1 cellular context compared by ENCODE assay signal in genomic region chr1:233884461-233885151, GRCh38.
TF ChIP-seq lines count a peak whose summit lies in the region.

No MANE protein-coding gene starts in this region.

TF ChIP-seq in HEK293, 187 proteins besides CTCF, POLR2A, EP300 and RAD21 (continued from another document):
- TF ChIP-seq ZFP69B (tag by site-specific recombination; IDR thresholded peaks at IDR 0.05) (no peak), ZNF792 (tag by site-specific recombination; IDR thresholded peaks at IDR 0.05) (no peak), PATZ1 (tag by site-specific recombination; IDR thresholded peaks at IDR 0.05) (no peak), ZNF18 (tag by site-specific recombination; IDR thresholded peaks at IDR 0.05) (no peak), ZNF660 (tag by site-specific recombination; IDR thresholded peaks at IDR 0.05) (no peak), ZNF521 (tag by site-specific recombination; IDR thresholded peaks at IDR 0.05) (no peak), ZNF623 (tag by site-specific recombination; IDR thresholded peaks at IDR 0.05) (no peak), ZNF629 (tag by site-specific recombination; IDR thresholded peaks at IDR 0.05) (peak; percentile 63), REPIN1 (tag by site-specific recombination; IDR thresholded peaks at IDR 0.05; ENCODE audit: low read depth) (no peak), ZEB2 (tag by site-specific recombination; IDR thresholded peaks at IDR 0.05) (no peak), ZNF274 (IDR thresholded peaks at IDR 0.05; ENCODE audit: low read length) (no peak), ZNF274 (tag by site-specific recombination; IDR thresholded peaks at IDR 0.05; ENCODE audit: borderline replicate concordance) (no peak), GLI4 (tag by site-specific recombination; IDR thresholded peaks at IDR 0.05) (no peak), ZNF211 (tag by site-specific recombination; IDR thresholded peaks at IDR 0.05; ENCODE audit: low read depth) (no peak), YY2 (tag by site-specific recombination; IDR thresholded peaks at IDR 0.05) (no peak), ZBTB10 (tag by site-specific recombination; IDR thresholded peaks at IDR 0.05) (no peak), ZNF214 (tag by site-specific recombination; IDR thresholded peaks at IDR 0.05; ENCODE audit: borderline replicate concordance) (no peak), ZSCAN30 (tag by site-specific recombination; IDR thresholded peaks at IDR 0.05) (no peak), BCL11B (tag by site-specific recombination; IDR thresholded peaks at IDR 0.05; ENCODE audit: low read depth) (no peak), ZNF785 (tag by site-specific recombination; IDR thresholded peaks at IDR 0.05) (no peak), ZNF366 (tag by site-specific recombination; conservative IDR thresholded peaks at IDR 0.05) (peak; percentile 39; the same call in 1 of the 2 replicates)
- TF ChIP-seq, protein P1, sequence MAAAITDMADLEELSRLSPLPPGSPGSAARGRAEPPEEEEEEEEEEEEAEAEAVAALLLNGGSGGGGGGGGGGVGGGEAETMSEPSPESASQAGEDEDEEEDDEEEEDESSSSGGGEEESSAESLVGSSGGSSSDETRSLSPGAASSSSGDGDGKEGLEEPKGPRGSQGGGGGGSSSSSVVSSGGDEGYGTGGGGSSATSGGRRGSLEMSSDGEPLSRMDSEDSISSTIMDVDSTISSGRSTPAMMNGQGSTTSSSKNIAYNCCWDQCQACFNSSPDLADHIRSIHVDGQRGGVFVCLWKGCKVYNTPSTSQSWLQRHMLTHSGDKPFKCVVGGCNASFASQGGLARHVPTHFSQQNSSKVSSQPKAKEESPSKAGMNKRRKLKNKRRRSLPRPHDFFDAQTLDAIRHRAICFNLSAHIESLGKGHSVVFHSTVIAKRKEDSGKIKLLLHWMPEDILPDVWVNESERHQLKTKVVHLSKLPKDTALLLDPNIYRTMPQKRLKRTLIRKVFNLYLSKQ (tag by site-specific recombination; IDR thresholded peaks at IDR 0.05; ENCODE audit: borderline replicate concordance): no peak
- TF ChIP-seq, protein P2, sequence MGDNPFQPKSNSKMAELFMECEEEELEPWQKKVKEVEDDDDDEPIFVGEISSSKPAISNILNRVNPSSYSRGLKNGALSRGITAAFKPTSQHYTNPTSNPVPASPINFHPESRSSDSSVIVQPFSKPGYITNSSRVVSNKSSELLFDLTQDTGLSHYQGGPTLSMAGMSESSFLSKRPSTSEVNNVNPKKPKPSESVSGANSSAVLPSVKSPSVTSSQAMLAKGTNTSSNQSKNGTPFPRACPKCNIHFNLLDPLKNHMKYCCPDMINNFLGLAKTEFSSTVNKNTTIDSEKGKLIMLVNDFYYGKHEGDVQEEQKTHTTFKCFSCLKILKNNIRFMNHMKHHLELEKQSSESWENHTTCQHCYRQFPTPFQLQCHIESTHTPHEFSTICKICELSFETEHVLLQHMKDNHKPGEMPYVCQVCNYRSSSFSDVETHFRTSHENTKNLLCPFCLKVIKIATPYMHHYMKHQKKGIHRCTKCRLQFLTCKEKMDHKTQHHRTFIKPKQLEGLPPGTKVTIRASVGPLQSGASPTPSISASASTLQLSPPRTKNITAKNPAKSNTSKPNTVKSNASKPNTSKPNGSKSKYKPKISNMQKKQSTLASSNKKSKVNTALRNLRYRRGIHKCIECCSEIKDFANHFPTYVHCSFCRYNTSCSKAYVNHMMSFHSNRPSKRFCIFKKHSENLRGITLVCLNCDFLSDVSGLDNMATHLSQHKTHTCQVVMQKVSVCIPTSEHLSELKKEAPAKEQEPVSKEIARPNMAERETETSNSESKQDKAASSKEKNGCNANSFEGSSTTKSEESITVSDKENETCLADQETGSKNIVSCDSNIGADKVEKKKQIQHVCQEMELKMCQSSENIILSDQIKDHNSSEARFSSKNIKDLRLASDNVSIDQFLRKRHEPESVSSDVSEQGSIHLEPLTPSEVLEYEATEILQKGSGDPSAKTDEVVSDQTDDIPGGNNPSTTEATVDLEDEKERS (tag by site-specific recombination; IDR thresholded peaks at IDR 0.05): 0 out of 2 replicates have a peak, but pooled peaks have one; percentile 36
- TF ChIP-seq, protein P3, sequence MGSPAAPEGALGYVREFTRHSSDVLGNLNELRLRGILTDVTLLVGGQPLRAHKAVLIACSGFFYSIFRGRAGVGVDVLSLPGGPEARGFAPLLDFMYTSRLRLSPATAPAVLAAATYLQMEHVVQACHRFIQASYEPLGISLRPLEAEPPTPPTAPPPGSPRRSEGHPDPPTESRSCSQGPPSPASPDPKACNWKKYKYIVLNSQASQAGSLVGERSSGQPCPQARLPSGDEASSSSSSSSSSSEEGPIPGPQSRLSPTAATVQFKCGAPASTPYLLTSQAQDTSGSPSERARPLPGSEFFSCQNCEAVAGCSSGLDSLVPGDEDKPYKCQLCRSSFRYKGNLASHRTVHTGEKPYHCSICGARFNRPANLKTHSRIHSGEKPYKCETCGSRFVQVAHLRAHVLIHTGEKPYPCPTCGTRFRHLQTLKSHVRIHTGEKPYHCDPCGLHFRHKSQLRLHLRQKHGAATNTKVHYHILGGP (tag by site-specific recombination; IDR thresholded peaks at IDR 0.05): no peak
- TF ChIP-seq, protein P4, sequence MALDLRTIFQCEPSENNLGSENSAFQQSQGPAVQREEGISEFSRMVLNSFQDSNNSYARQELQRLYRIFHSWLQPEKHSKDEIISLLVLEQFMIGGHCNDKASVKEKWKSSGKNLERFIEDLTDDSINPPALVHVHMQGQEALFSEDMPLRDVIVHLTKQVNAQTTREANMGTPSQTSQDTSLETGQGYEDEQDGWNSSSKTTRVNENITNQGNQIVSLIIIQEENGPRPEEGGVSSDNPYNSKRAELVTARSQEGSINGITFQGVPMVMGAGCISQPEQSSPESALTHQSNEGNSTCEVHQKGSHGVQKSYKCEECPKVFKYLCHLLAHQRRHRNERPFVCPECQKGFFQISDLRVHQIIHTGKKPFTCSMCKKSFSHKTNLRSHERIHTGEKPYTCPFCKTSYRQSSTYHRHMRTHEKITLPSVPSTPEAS (tag by site-specific recombination; IDR thresholded peaks at IDR 0.05): no peak
